In genomic region chr1:206826409-206826808, GRCh38 we compare ENCODE assay signal across 19 cellular contexts. TPM values are rescaled to one million over a fixed set of nuclear protein-coding genes. Genes with fewer than 3 reads are reported as not detected.
DNase-seq lines count a peak whose midpoint lies in the region; ATAC-seq and TF ChIP-seq lines count a peak whose summit lies in the region.
"Had no signal": no experiment of that assay in that cellular context is flagged by ENCODE, and none has a peak within 500 bp of the region (broad histone marks: within the 10 kb centered on the region; RNA-seq: fewer than 3 reads in every experiment).

No MANE protein-coding gene starts in this region.

- H3K27me3 Mint-ChIP-seq in H9 (ENCODE audit: low read depth) = no peaks in the 10 kb centered on the region; the same call in none of the 2 replicates
- H3K27me3 Mint-ChIP-seq: activated naive CD8-positive, alpha-beta T cell treated with anti-CD3 and anti-CD28 coated beads, Interleukin-2, amount 50 U/mL, for 24 hours had no signal

- no CpG with 5 or more reads among the region's 5 CpGs for WGBS in H9 (ENCODE audit: extremely low coverage, insufficient read length, low lambda C conversion rate)

- H4K91ac ChIP-seq in H9 (ENCODE audit: insufficient read length, low read depth, low read length) = no peak overlapping the region

- H3T11ph ChIP-seq in H9 (ENCODE audit: low read length) = no peak overlapping the region

- H3K36me3 ChIP-seq in BLaER1 treated with 17β-estradiol and CSF1 and Interleukin-3, amounts not matched to agents 10 nM and 100 nM = no peaks in the 10 kb centered on the region
- H3K36me3 ChIP-seq: SJSA1 had no signal

- H3K9me3 ChIP-seq in BLaER1 treated with 17β-estradiol and CSF1 and Interleukin-3, amounts not matched to agents 10 nM and 100 nM (replicated peaks in 1 of 11) = no peaks in the 10 kb centered on the region
- H3K9me3 ChIP-seq in H9 (ENCODE audit: control insufficient read depth, low read depth, low read length) = no peaks in the 10 kb centered on the region
- H3K9me3 ChIP-seq: mucosa of descending colon, SJSA1 had no signal

- H3K18ac ChIP-seq in H9 (ENCODE audit: insufficient read length, low read depth, low read length) = no peak overlapping the region

- no peak overlapping the region for H2AFZ ChIP-seq in H9 (ENCODE audit: low read length)

- H3K14ac ChIP-seq in H9 (ENCODE audit: insufficient read depth, low read length) = no peak overlapping the region

- H4K20me1 ChIP-seq in BLaER1 treated with 17β-estradiol and CSF1 and Interleukin-3, amounts not matched to agents 10 nM and 100 nM = no peaks in the 10 kb centered on the region
- H4K20me1 ChIP-seq in H9 (ENCODE audit: control insufficient read depth, insufficient read depth, insufficient read length) = no peaks in the 10 kb centered on the region

- H4K8ac ChIP-seq in H9 (replicated peaks; ENCODE audit: insufficient read length, low read depth, low read length) = no peak overlapping the region

- DNase-seq in HT-29 (ENCODE audit: low spot score) = peak; percentile 20
- peak; percentile 71 for DNase-seq in RPMI8226
- DNase-seq in foreskin fibroblast = peak; percentile 21 to 60
- no peak for DNase-seq in H9
- no peak for DNase-seq in NCI-H774 (lab: John Stamatoyannopoulos, UW)
- DNase-seq: activated CD4-positive, CD25-positive, alpha-beta regulatory T cell; activated naive CD8-positive, alpha-beta T cell treated with anti-CD3 and anti-CD28 coated beads, Interleukin-2, amount 50 U/mL, for 24 hours; dermis blood vessel endothelial cell; KG1; mucosa of descending colon; stimulated activated CD4-positive, alpha-beta T cell treated with anti-CD3 and anti-CD28 coated beads, Interleukin-4, amount 100 ng/mL, for 24 hours; stimulated activated naive CD4-positive, alpha-beta T cell had no signal

- H3K27ac Mint-ChIP-seq in H9 = peak overlapping the region in 1 of 3 experiments; percentile 46; a peak in 2 of 7 replicates
- H3K27ac Mint-ChIP-seq: activated naive CD8-positive, alpha-beta T cell treated with anti-CD3 and anti-CD28 coated beads, Interleukin-2, amount 50 U/mL, for 24 hours had no signal

- H3K27me3 ChIP-seq in BLaER1 treated with 17β-estradiol and CSF1 and Interleukin-3, amounts not matched to agents 10 nM and 100 nM = no peaks in the 10 kb centered on the region
- no peaks in the 10 kb centered on the region for H3K27me3 ChIP-seq in H9 (ENCODE audit: insufficient read depth, low read length)
- H3K27me3 ChIP-seq: SJSA1 had no signal

- H3K36me3 Mint-ChIP-seq in H9 (ENCODE audit: insufficient read depth in 1 of 3, low read depth in 3 of 3) = 0 out of 7 replicates have a peak, but pooled peaks cover 0 to 2% (median 0%) of the 10 kb centered on the region in 3 experiments

- no peaks in the 10 kb centered on the region for H3K9me3 Mint-ChIP-seq in H9
- H3K9me3 Mint-ChIP-seq: activated naive CD8-positive, alpha-beta T cell treated with anti-CD3 and anti-CD28 coated beads, Interleukin-2, amount 50 U/mL, for 24 hours had no signal

- no peaks in the 10 kb centered on the region for H3K23me2 ChIP-seq in H9 (ENCODE audit: insufficient read length, low read depth, low read length, poor library complexity, severe bottlenecking)

- H3K4ac ChIP-seq in H9 (ENCODE audit: low read depth, low read length) = no peak overlapping the region

- ATAC-seq in HG02678 (IDR thresholded peaks at IDR 0.05; ENCODE audit: unreplicated experiment) (no peak), GM19395 (IDR thresholded peaks at IDR 0.05; ENCODE audit: unreplicated experiment) (no peak)
- ATAC-seq: activated naive CD8-positive, alpha-beta T cell treated with anti-CD3 and anti-CD28 coated beads, Interleukin-2, amount 50 U/mL, for 24 hours; mucosa of descending colon had no signal

- no peak overlapping the region for H2BK5ac ChIP-seq in H9 (ENCODE audit: insufficient read length, low read length)

- peaks cover 6 to 9% of the 10 kb centered on the region in 2 experiments for H3K4me1 Mint-ChIP-seq in H9

- no peak overlapping the region for H3K4me3 ChIP-seq in BLaER1 treated with 17β-estradiol and CSF1 and Interleukin-3, amounts not matched to agents 10 nM and 100 nM
- no peak overlapping the region for H3K4me3 ChIP-seq in foreskin fibroblast (ENCODE audit: low read depth in 1 of 2, low read length in 2 of 2)
- H3K4me3 ChIP-seq: mucosa of descending colon, SJSA1 had no signal

- no peak overlapping the region for H3K23ac ChIP-seq in H9 (ENCODE audit: insufficient read length, low read depth, low read length)

- no peak overlapping the region for H2BK15ac ChIP-seq in H9 (ENCODE audit: low read depth, low read length)

- H2BK20ac ChIP-seq in H9 (ENCODE audit: low read depth, low read length, poor library complexity, severe bottlenecking) = no peak overlapping the region

- no peak overlapping the region for H2AK5ac ChIP-seq in H9 (ENCODE audit: insufficient read length, low read length)

- H2BK120ac ChIP-seq in H9 (ENCODE audit: low read depth, low read length, poor library complexity, severe bottlenecking) = no peak overlapping the region

- H3K56ac ChIP-seq in H9 (ENCODE audit: insufficient read length, low read depth, low read length) = no peak overlapping the region

- H4K5ac ChIP-seq in H9 (ENCODE audit: insufficient read length, low read depth, low read length) = no peak overlapping the region

- H3K9ac ChIP-seq in BLaER1 treated with 17β-estradiol and CSF1 and Interleukin-3, amounts not matched to agents 10 nM and 100 nM = no peak overlapping the region
- H3K9ac ChIP-seq in H9 (ENCODE audit: extremely low read depth, insufficient read length, low read length) = no peak overlapping the region

- no peak overlapping the region for H3K4me3 Mint-ChIP-seq in H9
- H3K4me3 Mint-ChIP-seq: activated naive CD8-positive, alpha-beta T cell treated with anti-CD3 and anti-CD28 coated beads, Interleukin-2, amount 50 U/mL, for 24 hours had no signal

- TF ChIP-seq CTCF in foreskin fibroblast (IDR thresholded peaks at IDR 0.05; ENCODE audit: low read depth, low read length) (no peak), H9 (conservative IDR thresholded peaks at IDR 0.05) (no peak)

- H2BK12ac ChIP-seq in H9 (ENCODE audit: insufficient read length, low read depth, low read length) = no peak overlapping the region

- H3K4me2 ChIP-seq in BLaER1 treated with 17β-estradiol and CSF1 and Interleukin-3, amounts not matched to agents 10 nM and 100 nM = peak overlapping the region; percentile 18 to 74 (median 48); a peak in 20 of 22 replicates
- no peak overlapping the region for H3K4me2 ChIP-seq in H9 (ENCODE audit: insufficient read depth, insufficient read length, low read length)

- H3K4me1 ChIP-seq in BLaER1 treated with 17β-estradiol and CSF1 and Interleukin-3, amounts not matched to agents 10 nM and 100 nM = peaks cover 54 to 73% (median 68%) of the 10 kb centered on the region in 10 experiments
- H3K4me1 ChIP-seq in H9 (ENCODE audit: insufficient read depth, low read length) = no peaks in the 10 kb centered on the region

- peak overlapping the region in 1 of 11 experiments; percentile 14; a peak in 1 of 22 replicates for H3K27ac ChIP-seq in BLaER1 treated with 17β-estradiol and CSF1 and Interleukin-3, amounts not matched to agents 10 nM and 100 nM
- no peak overlapping the region for H3K27ac ChIP-seq in H9 (ENCODE audit: insufficient read length, low read depth, low read length)
- H3K27ac ChIP-seq: C4-2B, SJSA1 had no signal

- no peaks in the 10 kb centered on the region for H3K79me2 ChIP-seq in H9 (ENCODE audit: insufficient read depth, low read length)

- H3K79me1 ChIP-seq in H9 (ENCODE audit: insufficient read depth, low read depth, low read length, poor library complexity, severe bottlenecking) = no peaks in the 10 kb centered on the region

RNA-seq across cellular contexts. Expression of gene IL20, which starts 39.0 kb away (rescaled TPM):
- not detected in 2 replicates for total RNA-seq in HT-29 (2014; rRNA removed; shearing (Covaris generic))
- not detected in 2 replicates for total RNA-seq in H9 (2021)
- total RNA-seq: dermis blood vessel endothelial cell, glomerular endothelial cell, mucosa of descending colon, NCI-H460 had no signal

RNA-seq across cellular contexts. Expression of gene IL10, which starts 54.1 kb away (rescaled TPM):
- total RNA-seq in HT-29 (2014; rRNA removed; shearing (Covaris generic)) = not detected in 2 replicates
- total RNA-seq in H9 (2021) = not detected in 2 replicates
- total RNA-seq: dermis blood vessel endothelial cell, glomerular endothelial cell, NCI-H460, SJSA1 had no signal

RNA-seq across cellular contexts. Expression of gene IL19, which starts 55.8 kb away (rescaled TPM):
- total RNA-seq in HT-29 (2014; rRNA removed; shearing (Covaris generic)) = not detected in 2 replicates
- total RNA-seq in H9 (2021) = not detected in 2 replicates
- total RNA-seq: dermis blood vessel endothelial cell, glomerular endothelial cell, mucosa of descending colon, NCI-H460, SJSA1 had no signal

Comparison
In these comparisons a context has a peak if more than half of its experiments do, and no peak if none do; other contexts are left out.
1. DNase-seq: peak in HT-29 (single experiment), RPMI8226 (single experiment) and foreskin fibroblast (2 of 2); none in H9 (single experiment) and NCI-H774 (single experiment).